ENCODE assay signal across 1 cellular context in the genomic region with DNA sequence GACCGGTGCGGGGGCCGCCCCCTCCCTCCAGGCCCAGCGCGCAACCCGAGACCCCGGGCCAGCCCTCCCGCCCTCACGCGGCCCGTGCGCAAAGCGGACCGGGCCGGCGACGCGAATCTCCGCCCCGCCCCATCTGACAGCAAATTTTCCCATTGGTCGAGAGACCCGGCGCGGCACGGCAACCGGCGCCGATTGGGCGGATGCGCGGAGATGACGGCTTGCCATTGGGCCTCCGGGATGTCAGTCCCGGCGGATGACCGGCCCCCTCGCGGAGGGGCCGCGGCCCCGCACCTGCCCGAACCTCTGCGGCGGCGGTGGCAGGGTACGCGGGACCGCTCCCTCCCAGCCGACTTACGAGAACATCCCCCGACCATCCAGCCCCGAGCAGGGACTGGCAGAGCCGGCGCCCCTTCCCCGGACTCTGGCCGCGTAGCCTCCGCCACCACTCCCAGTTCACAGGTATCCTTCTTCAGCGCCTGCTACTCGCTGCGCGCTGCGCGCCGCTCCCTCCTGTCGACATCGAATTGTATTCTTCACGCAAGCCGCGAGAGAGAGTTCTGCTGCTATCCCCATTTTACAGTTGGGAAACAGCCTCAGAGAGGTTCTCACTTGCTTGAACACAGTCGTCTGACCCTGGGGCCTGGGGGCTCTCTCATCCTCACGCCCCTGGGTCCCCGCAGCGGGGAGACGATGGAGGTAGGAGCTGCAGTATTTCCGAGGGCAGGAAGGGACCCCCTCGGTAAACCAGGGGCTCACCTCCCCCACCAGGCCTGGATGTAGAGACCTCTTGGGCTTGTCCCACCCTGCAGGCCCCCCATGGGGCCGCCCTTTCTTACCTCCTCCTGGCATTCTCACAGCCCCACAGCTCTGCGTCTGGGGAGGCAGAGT.
TF ChIP-seq lines count a peak whose summit lies in the region.

A gene with protein sequence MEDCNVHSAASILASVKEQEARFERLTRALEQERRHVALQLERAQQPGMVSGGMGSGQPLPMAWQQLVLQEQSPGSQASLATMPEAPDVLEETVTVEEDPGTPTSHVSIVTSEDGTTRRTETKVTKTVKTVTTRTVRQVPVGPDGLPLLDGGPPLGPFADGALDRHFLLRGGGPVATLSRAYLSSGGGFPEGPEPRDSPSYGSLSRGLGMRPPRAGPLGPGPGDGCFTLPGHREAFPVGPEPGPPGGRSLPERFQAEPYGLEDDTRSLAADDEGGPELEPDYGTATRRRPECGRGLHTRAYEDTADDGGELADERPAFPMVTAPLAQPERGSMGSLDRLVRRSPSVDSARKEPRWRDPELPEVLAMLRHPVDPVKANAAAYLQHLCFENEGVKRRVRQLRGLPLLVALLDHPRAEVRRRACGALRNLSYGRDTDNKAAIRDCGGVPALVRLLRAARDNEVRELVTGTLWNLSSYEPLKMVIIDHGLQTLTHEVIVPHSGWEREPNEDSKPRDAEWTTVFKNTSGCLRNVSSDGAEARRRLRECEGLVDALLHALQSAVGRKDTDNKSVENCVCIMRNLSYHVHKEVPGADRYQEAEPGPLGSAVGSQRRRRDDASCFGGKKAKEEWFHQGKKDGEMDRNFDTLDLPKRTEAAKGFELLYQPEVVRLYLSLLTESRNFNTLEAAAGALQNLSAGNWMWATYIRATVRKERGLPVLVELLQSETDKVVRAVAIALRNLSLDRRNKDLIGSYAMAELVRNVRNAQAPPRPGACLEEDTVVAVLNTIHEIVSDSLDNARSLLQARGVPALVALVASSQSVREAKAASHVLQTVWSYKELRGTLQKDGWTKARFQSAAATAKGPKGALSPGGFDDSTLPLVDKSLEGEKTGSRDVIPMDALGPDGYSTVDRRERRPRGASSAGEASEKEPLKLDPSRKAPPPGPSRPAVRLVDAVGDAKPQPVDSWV (minus strand): TSS at position 90 of the 888 bp plus-strand sequence. CDS start 26,029 bp downstream, outside the sequence.

TF ChIP-seq in HepG2, 621 proteins besides CTCF, POLR2A, EP300 and RAD21 (continued from another document):
- TF ChIP-seq, protein P1, sequence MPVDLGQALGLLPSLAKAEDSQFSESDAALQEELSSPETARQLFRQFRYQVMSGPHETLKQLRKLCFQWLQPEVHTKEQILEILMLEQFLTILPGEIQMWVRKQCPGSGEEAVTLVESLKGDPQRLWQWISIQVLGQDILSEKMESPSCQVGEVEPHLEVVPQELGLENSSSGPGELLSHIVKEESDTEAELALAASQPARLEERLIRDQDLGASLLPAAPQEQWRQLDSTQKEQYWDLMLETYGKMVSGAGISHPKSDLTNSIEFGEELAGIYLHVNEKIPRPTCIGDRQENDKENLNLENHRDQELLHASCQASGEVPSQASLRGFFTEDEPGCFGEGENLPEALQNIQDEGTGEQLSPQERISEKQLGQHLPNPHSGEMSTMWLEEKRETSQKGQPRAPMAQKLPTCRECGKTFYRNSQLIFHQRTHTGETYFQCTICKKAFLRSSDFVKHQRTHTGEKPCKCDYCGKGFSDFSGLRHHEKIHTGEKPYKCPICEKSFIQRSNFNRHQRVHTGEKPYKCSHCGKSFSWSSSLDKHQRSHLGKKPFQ (CRISPR knock-in tag; IDR thresholded peaks at IDR 0.05; ENCODE audit: insufficient replicate concordance) = peak; percentile 33
- TF ChIP-seq, protein P2, sequence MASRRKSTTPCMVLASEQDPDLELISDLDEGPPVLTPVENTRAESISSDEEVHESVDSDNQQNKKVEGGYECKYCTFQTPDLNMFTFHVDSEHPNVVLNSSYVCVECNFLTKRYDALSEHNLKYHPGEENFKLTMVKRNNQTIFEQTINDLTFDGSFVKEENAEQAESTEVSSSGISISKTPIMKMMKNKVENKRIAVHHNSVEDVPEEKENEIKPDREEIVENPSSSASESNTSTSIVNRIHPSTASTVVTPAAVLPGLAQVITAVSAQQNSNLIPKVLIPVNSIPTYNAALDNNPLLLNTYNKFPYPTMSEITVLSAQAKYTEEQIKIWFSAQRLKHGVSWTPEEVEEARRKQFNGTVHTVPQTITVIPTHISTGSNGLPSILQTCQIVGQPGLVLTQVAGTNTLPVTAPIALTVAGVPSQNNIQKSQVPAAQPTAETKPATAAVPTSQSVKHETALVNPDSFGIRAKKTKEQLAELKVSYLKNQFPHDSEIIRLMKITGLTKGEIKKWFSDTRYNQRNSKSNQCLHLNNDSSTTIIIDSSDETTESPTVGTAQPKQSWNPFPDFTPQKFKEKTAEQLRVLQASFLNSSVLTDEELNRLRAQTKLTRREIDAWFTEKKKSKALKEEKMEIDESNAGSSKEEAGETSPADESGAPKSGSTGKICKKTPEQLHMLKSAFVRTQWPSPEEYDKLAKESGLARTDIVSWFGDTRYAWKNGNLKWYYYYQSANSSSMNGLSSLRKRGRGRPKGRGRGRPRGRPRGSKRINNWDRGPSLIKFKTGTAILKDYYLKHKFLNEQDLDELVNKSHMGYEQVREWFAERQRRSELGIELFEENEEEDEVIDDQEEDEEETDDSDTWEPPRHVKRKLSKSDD (CRISPR knock-in tag; IDR thresholded peaks at IDR 0.05; ENCODE audit: low read depth) = no peak
- TF ChIP-seq HOXA5 (CRISPR knock-in tag; IDR thresholded peaks at IDR 0.05) (no peak), RFX5 (IDR thresholded peaks at IDR 0.05; ENCODE audit: low read depth, low read length) (peak; percentile 94), ZNF556 (CRISPR knock-in tag; IDR thresholded peaks at IDR 0.05; ENCODE audit: borderline replicate concordance) (no peak), ZZZ3 (CRISPR knock-in tag; IDR thresholded peaks at IDR 0.05; ENCODE audit: borderline replicate concordance) (no peak), TBP (CRISPR knock-in tag; IDR thresholded peaks at IDR 0.05) (no peak), DPF2 (CRISPR knock-in tag; IDR thresholded peaks at IDR 0.05; ENCODE audit: borderline replicate concordance, low read depth) (no peak), TSC22D2 (CRISPR knock-in tag; IDR thresholded peaks at IDR 0.05; ENCODE audit: borderline replicate concordance) (no peak), ZNF329 (CRISPR knock-in tag; IDR thresholded peaks at IDR 0.05; ENCODE audit: low read depth) (no peak), ZNF75D (CRISPR knock-in tag; IDR thresholded peaks at IDR 0.05; ENCODE audit: borderline replicate concordance) (no peak), SMAD9 (CRISPR knock-in tag; IDR thresholded peaks at IDR 0.05) (no peak), KMT2B (CRISPR knock-in tag; IDR thresholded peaks at IDR 0.05) (no peak; the same call in 1 of the 2 replicates)
- TF ChIP-seq, protein P3, sequence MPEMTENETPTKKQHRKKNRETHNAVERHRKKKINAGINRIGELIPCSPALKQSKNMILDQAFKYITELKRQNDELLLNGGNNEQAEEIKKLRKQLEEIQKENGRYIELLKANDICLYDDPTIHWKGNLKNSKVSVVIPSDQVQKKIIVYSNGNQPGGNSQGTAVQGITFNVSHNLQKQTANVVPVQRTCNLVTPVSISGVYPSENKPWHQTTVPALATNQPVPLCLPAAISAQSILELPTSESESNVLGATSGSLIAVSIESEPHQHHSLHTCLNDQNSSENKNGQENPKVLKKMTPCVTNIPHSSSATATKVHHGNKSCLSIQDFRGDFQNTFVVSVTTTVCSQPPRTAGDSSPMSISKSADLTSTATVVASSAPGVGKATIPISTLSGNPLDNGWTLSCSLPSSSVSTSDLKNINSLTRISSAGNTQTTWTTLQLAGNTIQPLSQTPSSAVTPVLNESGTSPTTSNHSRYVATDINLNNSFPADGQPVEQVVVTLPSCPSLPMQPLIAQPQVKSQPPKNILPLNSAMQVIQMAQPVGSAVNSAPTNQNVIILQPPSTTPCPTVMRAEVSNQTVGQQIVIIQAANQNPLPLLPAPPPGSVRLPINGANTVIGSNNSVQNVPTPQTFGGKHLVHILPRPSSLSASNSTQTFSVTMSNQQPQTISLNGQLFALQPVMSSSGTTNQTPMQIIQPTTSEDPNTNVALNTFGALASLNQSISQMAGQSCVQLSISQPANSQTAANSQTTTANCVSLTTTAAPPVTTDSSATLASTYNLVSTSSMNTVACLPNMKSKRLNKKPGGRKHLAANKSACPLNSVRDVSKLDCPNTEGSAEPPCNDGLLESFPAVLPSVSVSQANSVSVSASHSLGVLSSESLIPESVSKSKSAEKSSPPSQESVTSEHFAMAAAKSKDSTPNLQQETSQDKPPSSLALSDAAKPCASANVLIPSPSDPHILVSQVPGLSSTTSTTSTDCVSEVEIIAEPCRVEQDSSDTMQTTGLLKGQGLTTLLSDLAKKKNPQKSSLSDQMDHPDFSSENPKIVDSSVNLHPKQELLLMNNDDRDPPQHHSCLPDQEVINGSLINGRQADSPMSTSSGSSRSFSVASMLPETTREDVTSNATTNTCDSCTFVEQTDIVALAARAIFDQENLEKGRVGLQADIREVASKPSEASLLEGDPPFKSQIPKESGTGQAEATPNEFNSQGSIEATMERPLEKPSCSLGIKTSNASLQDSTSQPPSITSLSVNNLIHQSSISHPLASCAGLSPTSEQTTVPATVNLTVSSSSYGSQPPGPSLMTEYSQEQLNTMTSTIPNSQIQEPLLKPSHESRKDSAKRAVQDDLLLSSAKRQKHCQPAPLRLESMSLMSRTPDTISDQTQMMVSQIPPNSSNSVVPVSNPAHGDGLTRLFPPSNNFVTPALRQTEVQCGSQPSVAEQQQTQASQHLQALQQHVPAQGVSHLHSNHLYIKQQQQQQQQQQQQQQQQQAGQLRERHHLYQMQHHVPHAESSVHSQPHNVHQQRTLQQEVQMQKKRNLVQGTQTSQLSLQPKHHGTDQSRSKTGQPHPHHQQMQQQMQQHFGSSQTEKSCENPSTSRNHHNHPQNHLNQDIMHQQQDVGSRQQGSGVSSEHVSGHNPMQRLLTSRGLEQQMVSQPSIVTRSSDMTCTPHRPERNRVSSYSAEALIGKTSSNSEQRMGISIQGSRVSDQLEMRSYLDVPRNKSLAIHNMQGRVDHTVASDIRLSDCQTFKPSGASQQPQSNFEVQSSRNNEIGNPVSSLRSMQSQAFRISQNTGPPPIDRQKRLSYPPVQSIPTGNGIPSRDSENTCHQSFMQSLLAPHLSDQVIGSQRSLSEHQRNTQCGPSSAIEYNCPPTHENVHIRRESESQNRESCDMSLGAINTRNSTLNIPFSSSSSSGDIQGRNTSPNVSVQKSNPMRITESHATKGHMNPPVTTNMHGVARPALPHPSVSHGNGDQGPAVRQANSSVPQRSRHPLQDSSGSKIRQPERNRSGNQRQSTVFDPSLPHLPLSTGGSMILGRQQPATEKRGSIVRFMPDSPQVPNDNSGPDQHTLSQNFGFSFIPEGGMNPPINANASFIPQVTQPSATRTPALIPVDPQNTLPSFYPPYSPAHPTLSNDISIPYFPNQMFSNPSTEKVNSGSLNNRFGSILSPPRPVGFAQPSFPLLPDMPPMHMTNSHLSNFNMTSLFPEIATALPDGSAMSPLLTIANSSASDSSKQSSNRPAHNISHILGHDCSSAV (CRISPR knock-in tag; IDR thresholded peaks at IDR 0.05; ENCODE audit: borderline replicate concordance) = peak; percentile 46; the same call in 1 of the 2 replicates
- TF ChIP-seq, protein P4, sequence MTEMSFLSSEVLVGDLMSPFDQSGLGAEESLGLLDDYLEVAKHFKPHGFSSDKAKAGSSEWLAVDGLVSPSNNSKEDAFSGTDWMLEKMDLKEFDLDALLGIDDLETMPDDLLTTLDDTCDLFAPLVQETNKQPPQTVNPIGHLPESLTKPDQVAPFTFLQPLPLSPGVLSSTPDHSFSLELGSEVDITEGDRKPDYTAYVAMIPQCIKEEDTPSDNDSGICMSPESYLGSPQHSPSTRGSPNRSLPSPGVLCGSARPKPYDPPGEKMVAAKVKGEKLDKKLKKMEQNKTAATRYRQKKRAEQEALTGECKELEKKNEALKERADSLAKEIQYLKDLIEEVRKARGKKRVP (CRISPR knock-in tag; IDR thresholded peaks at IDR 0.05) = 0 out of 4 replicates have a peak, but pooled peaks of 1 of the 2 experiments have one; percentile 5
